ENCODE assay signal across 1 cellular context in the genomic region with DNA sequence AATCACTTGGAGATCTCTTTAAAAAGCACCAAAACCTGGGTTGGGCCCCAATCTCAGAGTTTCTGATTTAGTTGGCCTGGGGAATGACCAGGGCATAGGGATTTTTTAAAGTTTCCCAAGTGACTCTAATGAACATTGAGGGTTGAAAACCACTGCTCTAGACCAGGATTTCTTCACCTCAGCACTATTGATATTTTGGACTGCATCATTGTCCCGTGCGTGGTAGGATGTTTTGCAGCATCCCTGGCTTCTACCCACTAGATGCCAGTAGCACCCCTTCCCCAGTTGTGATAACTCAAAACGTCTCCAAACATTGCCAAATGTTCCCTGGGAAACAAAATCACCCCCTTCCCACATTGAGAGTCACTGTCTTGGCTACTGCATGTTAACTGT.
TF ChIP-seq lines count a peak whose summit lies in the region.

No MANE protein-coding gene starts in this region.

TF ChIP-seq in HepG2, 621 proteins besides CTCF, POLR2A, EP300 and RAD21 (continued from another document):
- TF ChIP-seq, protein P1, sequence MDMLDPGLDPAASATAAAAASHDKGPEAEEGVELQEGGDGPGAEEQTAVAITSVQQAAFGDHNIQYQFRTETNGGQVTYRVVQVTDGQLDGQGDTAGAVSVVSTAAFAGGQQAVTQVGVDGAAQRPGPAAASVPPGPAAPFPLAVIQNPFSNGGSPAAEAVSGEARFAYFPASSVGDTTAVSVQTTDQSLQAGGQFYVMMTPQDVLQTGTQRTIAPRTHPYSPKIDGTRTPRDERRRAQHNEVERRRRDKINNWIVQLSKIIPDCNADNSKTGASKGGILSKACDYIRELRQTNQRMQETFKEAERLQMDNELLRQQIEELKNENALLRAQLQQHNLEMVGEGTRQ (IDR thresholded peaks at IDR 0.05; ENCODE audit: low read depth, low read length), result no peak
- TF ChIP-seq, protein P1 (CRISPR knock-in tag; IDR thresholded peaks at IDR 0.05; ENCODE audit: borderline replicate concordance), result no peak
- no peak for TF ChIP-seq ZNF562 (CRISPR knock-in tag; IDR thresholded peaks at IDR 0.05; ENCODE audit: borderline replicate concordance)
